ENCODE assay signal across 10 cellular contexts in genomic region chr7:127809285-127809702, GRCh38.
DNase-seq lines count a peak whose midpoint lies in the region; ATAC-seq lines count a peak whose summit lies in the region.
"Had no signal": no experiment of that assay in that cellular context is flagged by ENCODE, and none has a peak within 500 bp of the region (broad histone marks: within the 10 kb centered on the region; RNA-seq: fewer than 3 reads in every experiment).

No MANE protein-coding gene starts in this region.

- H3K4me3 ChIP-seq in adipocyte (ENCODE audit: low read length), result no peak overlapping the region
- no peak overlapping the region for H3K4me3 ChIP-seq in HAP-1
- H3K4me3 ChIP-seq: skin epidermis had no signal

- ATAC-seq in left lobe of liver (peak; percentile 20), GM18909 (IDR thresholded peaks at IDR 0.05; ENCODE audit: poor library complexity, unreplicated experiment) (no peak)

- H3K9me3 ChIP-seq in adipocyte (ENCODE audit: control insufficient read depth, low read length) (no peaks in the 10 kb centered on the region), HAP-1 (no peaks in the 10 kb centered on the region)

- no peaks in the 10 kb centered on the region for H3K27me3 ChIP-seq in adipocyte (replicated peaks; ENCODE audit: control insufficient read depth, insufficient read depth, low read length)
- H3K27me3 ChIP-seq in HAP-1 (ENCODE audit: low read depth), result no peaks in the 10 kb centered on the region

- peaks cover 22% of the 10 kb centered on the region for H3K4me1 ChIP-seq in adipocyte (ENCODE audit: control insufficient read depth, insufficient read depth, low read length)
- H3K4me1 ChIP-seq in HAP-1, result peaks cover 23% of the 10 kb centered on the region

- DNase-seq in D341Med (ENCODE audit: low spot score), result peak; percentile 88
- DNase-seq in HPDE6-E6E7 (ENCODE audit: extremely low spot score), result peak; percentile 71
- DNase-seq in adipocyte (ENCODE audit: low read depth), result peak; percentile 61
- DNase-seq in left lobe of liver (ENCODE audit: low spot score), result no peak
- no peak for DNase-seq in AML-193 (lab: John Stamatoyannopoulos, UW)
- DNase-seq in HAP-1 (ENCODE audit: low spot score in 2 of 2), result no peak
- no peak for DNase-seq in T-helper 2 cell
- DNase-seq: activated T-cell treated with anti-CD3 and anti-CD28 coated beads, Interleukin-2, amount 50 U/mL, for 24 hours had no signal

- H3K36me3 ChIP-seq in adipocyte (ENCODE audit: control insufficient read depth, insufficient read depth, low read length, severe bottlenecking), result peaks cover 15% of the 10 kb centered on the region
- H3K36me3 ChIP-seq in HAP-1 (replicated peaks), result peaks cover 7% of the 10 kb centered on the region; the same call in 1 of the 2 replicates

- H3K9ac ChIP-seq in adipocyte (ENCODE audit: low read length), result no peak overlapping the region

- in situ Hi-C loops in HAP-1 (cut with MboI; ENCODE audit: low sequenced_read_pairs), result no loop called here

Comparison
In these comparisons a context has a peak if more than half of its experiments do, and no peak if none do; other contexts are left out.
1. DNase-seq: peak in D341Med (single experiment), HPDE6-E6E7 (single experiment) and adipocyte (single experiment); none in left lobe of liver (single experiment), AML-193 (0 of 2), HAP-1 (0 of 2) and T-helper 2 cell (0 of 5).